Comparison of ENCODE assay signal across 1 cellular context in genomic region chr15:84235573-84235972, GRCh38. TPM values are rescaled to one million over a fixed set of nuclear protein-coding genes. Genes with fewer than 3 reads are reported as not detected.
"Had no signal": no experiment of that assay in that cellular context is flagged by ENCODE, and none has a peak within 500 bp of the region (broad histone marks: within the 10 kb centered on the region; RNA-seq: fewer than 3 reads in every experiment).

Gene GOLGA6L4, plus strand, starts transcription at chr15:84235773. Its CDS starts 62 bp downstream, at chr15:84235835.

RNA-seq across cellular contexts. Expression of gene GOLGA6L4, which starts in this region (rescaled TPM):
- polyA plus RNA-seq: naive thymus-derived CD8-positive, alpha-beta T cell had no signal
